ENCODE assay signal across 17 cellular contexts in genomic region chr9:37956423-37956820, GRCh38.
"Had no signal": no experiment of that assay in that cellular context is flagged by ENCODE, and none has a peak within 500 bp of the region (broad histone marks: within the 10 kb centered on the region; RNA-seq: fewer than 3 reads in every experiment).

No MANE protein-coding gene starts in this region.

- H3K9me3 ChIP-seq: adrenal gland, esophagus squamous epithelium, ovary, thyroid gland had no signal

- H3K27me3 ChIP-seq: adrenal gland, esophagus squamous epithelium, ovary, thyroid gland had no signal

- H3K27ac ChIP-seq: ovary, thyroid gland had no signal

- H3K4me3 Mint-ChIP-seq: activated CD4-positive, alpha-beta T cell treated with anti-CD3 and anti-CD28 coated beads for 36 hours; dendritic cell treated with granulocyte-macrophage colony-stimulating factor and Interleukin-4, amounts not matched to agents 40 ng/mL and 50 ng/mL, for 4 days; neural crest cell; stimulated activated naive B cell treated with anti-CD40 and anti-IgM and Interleukin-4, amounts not matched to agents 10 μg/mL and 1 μg/mL and 100 μg/mL, for 72 hours; WTC11 had no signal

- DNase-seq: activated CD4-positive, alpha-beta T cell treated with anti-CD3 and anti-CD28 coated beads for 36 hours; activated CD4-positive, alpha-beta T cell treated with anti-CD3 and anti-CD28 coated beads, Interleukin-2, amount 50 U/mL, for 48 hours; activated gamma-delta T cell treated with Interleukin-2 at 50 U/mL for 16 hours; effector memory CD4-positive, alpha-beta T cell; esophagus squamous epithelium; hippocampal formation; islet precursor cell; ovary; stimulated activated CD4-positive, alpha-beta T cell treated with anti-CD3 and anti-CD28 coated beads, Interleukin-4, amount 100 ng/mL, for 4 hours; stimulated activated naive B cell treated with anti-CD40 and anti-IgM and Interleukin-4, amounts not matched to agents 10 μg/mL and 1 μg/mL and 100 μg/mL, for 72 hours; thyroid gland had no signal

- H3K4me3 ChIP-seq: adrenal gland, esophagus squamous epithelium, ovary, thyroid gland had no signal

- H3K36me3 ChIP-seq: ovary, thyroid gland had no signal

- H3K27ac Mint-ChIP-seq: activated CD4-positive, alpha-beta T cell treated with anti-CD3 and anti-CD28 coated beads for 36 hours; activated naive CD4-positive, alpha-beta T cell treated with anti-CD3 and anti-CD28 coated beads, Interleukin-2, amount 50 U/mL, for 72 hours; dendritic cell treated with granulocyte-macrophage colony-stimulating factor and Interleukin-4, amounts not matched to agents 40 ng/mL and 50 ng/mL, for 4 days; WTC11 had no signal

- H3K9me3 Mint-ChIP-seq: dendritic cell treated with granulocyte-macrophage colony-stimulating factor and Interleukin-4, amounts not matched to agents 40 ng/mL and 50 ng/mL, for 4 days; neural crest cell; WTC11 had no signal

- ATAC-seq: activated CD4-positive, alpha-beta T cell treated with anti-CD3 and anti-CD28 coated beads for 36 hours; activated naive CD4-positive, alpha-beta T cell treated with anti-CD3 and anti-CD28 coated beads, Interleukin-2, amount 50 U/mL, for 72 hours; sciatic nerve; stimulated activated naive B cell treated with anti-CD40 and anti-IgM and Interleukin-4, amounts not matched to agents 10 μg/mL and 1 μg/mL and 100 μg/mL, for 72 hours; WTC11 had no signal
